ENCODE assay signal across 8 cellular contexts in the genomic region with DNA sequence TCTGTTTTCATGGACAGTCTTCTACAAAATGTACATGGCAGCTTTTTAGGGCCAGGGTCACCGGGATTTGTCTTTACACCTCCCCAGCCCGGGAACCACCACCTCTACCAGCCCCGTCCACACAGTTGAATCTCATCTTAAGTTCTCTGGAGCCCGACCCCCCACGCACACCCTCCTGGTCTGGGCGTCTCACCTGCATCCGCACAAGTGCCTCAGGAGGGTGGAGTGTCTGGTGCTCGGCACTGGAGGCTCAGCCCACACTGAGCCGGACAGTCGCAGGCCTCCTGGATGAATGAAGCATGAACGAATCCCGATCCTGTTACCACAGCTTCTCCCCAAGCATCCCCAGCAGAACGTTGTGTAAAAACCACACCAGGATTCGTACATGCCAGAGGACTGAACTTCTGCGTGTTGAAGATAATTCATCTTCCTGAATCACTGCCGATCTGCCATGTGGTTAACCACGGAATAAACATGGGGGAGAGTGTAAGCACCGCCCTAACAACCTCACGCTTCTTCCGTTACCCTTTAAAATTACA.
A peak's percentile ranks its signal among the peaks of the same experiment; 100 is the strongest.
DNase-seq lines count a peak whose midpoint lies in the region; ATAC-seq and TF ChIP-seq lines count a peak whose summit lies in the region.

No MANE protein-coding gene starts in this region.

- peak; percentile 89 for DNase-seq in MV-4-11 (lab: John Stamatoyannopoulos, UW)
- DNase-seq in activated CD8-positive, alpha-beta memory T cell treated with anti-CD3 and anti-CD28 coated beads, Interleukin-2, amount 50 U/mL, for 1 hour (ENCODE audit: extremely low read depth), result peak; percentile 31
- peak; percentile 52 for DNase-seq in fibroblast of pulmonary artery (ENCODE audit: low read depth)
- peak; percentile 27 for DNase-seq in stimulated activated CD8-positive, alpha-beta memory T cell treated with anti-CD3 and anti-CD28 coated beads, Interleukin-7, amount 100 ng/mL, for 1 hour (ENCODE audit: low read depth in 2 of 2)
- no peak for DNase-seq in NCI-H1436 treated with DMSO at 0.1 percent for 48 hours (lab: John Stamatoyannopoulos, UW)
- DNase-seq in hypothalamus (lab: John Stamatoyannopoulos, UW), result no peak

- no peak for ATAC-seq in GM21447 (IDR thresholded peaks at IDR 0.05; ENCODE audit: unreplicated experiment)
- ATAC-seq in GM18870 (IDR thresholded peaks at IDR 0.05; ENCODE audit: unreplicated experiment), result no peak

- TF ChIP-seq CTCF in fibroblast of pulmonary artery (IDR thresholded peaks at IDR 0.05; ENCODE audit: low read length, missing control alignments), result no peak

- H3K4me3 ChIP-seq in fibroblast of pulmonary artery (replicated peaks; ENCODE audit: low read depth, low read length), result no peak overlapping the region

Comparison
In these comparisons a context has a peak if more than half of its experiments do, and no peak if none do; other contexts are left out.
1. DNase-seq: peak in MV-4-11 (single experiment), activated CD8-positive, alpha-beta memory T cell treated with anti-CD3 and anti-CD28 coated beads, Interleukin-2, amount 50 U/mL, for 1 hour (single experiment), fibroblast of pulmonary artery (single experiment) and stimulated activated CD8-positive, alpha-beta memory T cell treated with anti-CD3 and anti-CD28 coated beads, Interleukin-7, amount 100 ng/mL, for 1 hour (2 of 2); none in NCI-H1436 treated with DMSO at 0.1 percent for 48 hours (single experiment) and hypothalamus (0 of 51).